In genomic region chr4:128574706-128575105, GRCh38 we compare ENCODE assay signal across 8 cellular contexts.
A peak's percentile ranks its signal among the peaks of the same experiment; 100 is the strongest.
DNase-seq lines count a peak whose midpoint lies in the region; ATAC-seq and TF ChIP-seq lines count a peak whose summit lies in the region.

No MANE protein-coding gene starts in this region.

- peak; percentile 86 for TF ChIP-seq RAD21 in Ishikawa (IDR thresholded peaks at IDR 0.05; ENCODE audit: low read depth)

- no peak for TF ChIP-seq EP300 in Ishikawa (IDR thresholded peaks at IDR 0.05; ENCODE audit: borderline replicate concordance)

- TF ChIP-seq CTCF in brain (conservative IDR thresholded peaks at IDR 0.05), result peak; percentile 44 to 61

- H3K4me3 Mint-ChIP-seq in brain, result no peak overlapping the region

- peak; percentile 91 for ATAC-seq in GM21528 (IDR thresholded peaks at IDR 0.05; ENCODE audit: low FRiP score, unreplicated experiment)

- no peaks in the 10 kb centered on the region for H3K36me3 Mint-ChIP-seq in brain

- peak overlapping the region in 1 of 5 experiments; percentile 75 for H3K27ac Mint-ChIP-seq in brain

- H3K9me3 Mint-ChIP-seq in brain, result peaks cover 0 to 4% (median 2%) of the 10 kb centered on the region in 5 experiments

- H3K27me3 Mint-ChIP-seq in brain, result no peaks in the 10 kb centered on the region

- DNase-seq in GDM1 (lab: John Stamatoyannopoulos, UW), result peak; percentile 65
- DNase-seq in T-helper 2 cell, result peak in 3 of 5 experiments; percentile 41 to 80 (median 44)
- peak; percentile 74 for DNase-seq in islet precursor cell
- peak; percentile 56 for DNase-seq in stimulated activated CD4-positive, alpha-beta T cell treated with anti-CD3 and anti-CD28 coated beads, Interleukin-4, amount 100 ng/mL, for 1 hour
- DNase-seq in retina, result no peak

- H3K4me1 Mint-ChIP-seq in brain, result peaks cover 20% of the 10 kb centered on the region

TF ChIP-seq in Ishikawa, 13 proteins besides CTCF, POLR2A, EP300 and RAD21:
- TF ChIP-seq CREB1 (IDR thresholded peaks at IDR 0.05; ENCODE audit: low read depth) (no peak), USF1 (IDR thresholded peaks at IDR 0.05) (no peak), EGR1 (IDR thresholded peaks at IDR 0.05) (no peak), CEBPB (IDR thresholded peaks at IDR 0.05) (no peak), TAF1 (IDR thresholded peaks at IDR 0.05; ENCODE audit: low read depth) (no peak)
